ENCODE assay signal across 20 cellular contexts in the genomic region with DNA sequence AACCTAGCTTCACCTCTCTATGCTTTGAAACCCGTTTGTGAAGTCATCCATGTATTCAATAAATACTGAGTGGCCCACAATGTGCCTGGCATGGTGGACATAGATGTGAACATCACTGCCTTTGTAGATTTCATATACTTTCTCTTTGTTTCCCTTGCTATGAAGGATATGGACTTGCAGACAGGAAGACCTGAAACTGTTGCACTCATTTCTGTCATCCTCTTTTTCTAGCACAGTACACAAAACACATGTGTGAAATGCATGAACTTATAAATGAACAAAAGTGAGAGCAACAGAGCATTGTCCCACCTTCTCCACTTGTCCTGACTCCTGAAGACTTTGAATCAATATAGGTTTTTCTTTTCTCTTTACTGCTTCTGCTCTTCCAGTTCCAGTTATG.
DNase-seq lines count a peak whose midpoint lies in the region; ATAC-seq and TF ChIP-seq lines count a peak whose summit lies in the region.
"Had no signal": no experiment of that assay in that cellular context is flagged by ENCODE, and none has a peak within 500 bp of the region (broad histone marks: within the 10 kb centered on the region; RNA-seq: fewer than 3 reads in every experiment).

No MANE protein-coding gene starts in this region.

- no peak overlapping the region for H3K4me3 ChIP-seq in GM12865 (ENCODE audit: low read depth, low read length)
- H3K4me3 ChIP-seq: BLaER1 treated with 17β-estradiol and CSF1 and Interleukin-3, amounts not matched to agents 10 nM and 100 nM had no signal

- DNase-seq in GM12865 (ENCODE audit: low read depth) (peak; percentile 46), NCI-H526 treated with DMSO at 0.1 percent for 48 hours (lab: John Stamatoyannopoulos, UW) (no peak), G401 (ENCODE audit: low spot score) (no peak)
- DNase-seq: Caco-2; CD4-positive, alpha-beta memory T cell; DMS 273 treated with DMSO at 0.1 percent for 48 hours; DMS79 treated with DMSO at 0.1 percent for 48 hours; Kasumi-1; NCI-H1694 treated with DMSO at 0.1 percent for 48 hours; NCI-H2081 treated with DMSO at 0.1 percent for 48 hours; NCI-H2171 treated with DMSO at 0.1 percent for 48 hours; NCI-H526; Right ventricle myocardium superior had no signal

- in situ Hi-C loops in G401 (cut with HindIII; ENCODE audit: low sequenced_read_pairs) = no loop called here

- ATAC-seq in GM18868 (IDR thresholded peaks at IDR 0.05; ENCODE audit: unreplicated experiment) (peak; percentile 85), GM21526 (IDR thresholded peaks at IDR 0.05; ENCODE audit: low FRiP score, unreplicated experiment) (peak; percentile 85), HG03103 (IDR thresholded peaks at IDR 0.05; ENCODE audit: low read depth, unreplicated experiment) (peak; percentile 69), GM19455 (IDR thresholded peaks at IDR 0.05; ENCODE audit: unreplicated experiment) (no peak), GM19023 (IDR thresholded peaks at IDR 0.05; ENCODE audit: unreplicated experiment) (no peak)
- ATAC-seq: HCT116 had no signal

- no peak for TF ChIP-seq CTCF in GM12865 (IDR thresholded peaks at IDR 0.05; ENCODE audit: insufficient read depth, low read depth, low read length, missing control alignments)

Comparison
In these comparisons a context has a peak if more than half of its experiments do, and no peak if none do; other contexts are left out.
1. ATAC-seq: peak in GM18868 (single experiment), GM21526 (single experiment) and HG03103 (single experiment); none in GM19455 (single experiment) and GM19023 (single experiment).